29 cellular contexts compared by ENCODE assay signal in the genomic region with DNA sequence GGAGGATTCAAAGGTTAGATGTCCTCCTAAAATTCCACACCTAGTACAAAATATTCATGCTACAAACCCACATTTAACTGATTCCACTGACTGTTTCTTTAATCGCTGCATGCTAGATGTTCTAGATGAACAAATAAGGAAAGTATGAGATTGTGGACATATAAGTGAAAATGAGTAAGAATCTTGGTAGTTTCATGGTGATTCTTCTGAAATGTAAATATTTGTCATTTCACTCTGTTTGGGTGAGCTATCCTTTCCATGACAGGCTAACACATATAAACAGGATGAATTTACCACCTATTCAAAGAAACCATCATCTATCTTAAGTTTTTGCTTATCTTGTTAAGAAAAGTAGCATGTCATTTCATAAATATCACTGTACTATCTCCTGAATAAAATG. TPM values are rescaled to one million over a fixed set of nuclear protein-coding genes. Genes with fewer than 3 reads are reported as not detected.
DNase-seq lines count a peak whose midpoint lies in the region; TF ChIP-seq lines count a peak whose summit lies in the region.
"Had no signal": no experiment of that assay in that cellular context is flagged by ENCODE, and none has a peak within 500 bp of the region (broad histone marks: within the 10 kb centered on the region; RNA-seq: fewer than 3 reads in every experiment).

No MANE protein-coding gene starts in this region.

- CTCF ChIA-PET in MCF 10A (lab: Yijun Ruan, JAX) = no interaction called here

- no peak overlapping the region for H3K4me3 Mint-ChIP-seq in activated naive CD4-positive, alpha-beta T cell treated with anti-CD3 and anti-CD28 coated beads, Interleukin-2, amount 50 U/mL, for 24 hours
- H3K4me3 Mint-ChIP-seq in MCF 10A (ENCODE audit: unreplicated experiment) = no peak overlapping the region
- H3K4me3 Mint-ChIP-seq: activated naive CD8-positive, alpha-beta T cell; activated T-cell treated with anti-CD3 and anti-CD28 coated beads, Interleukin-2, amount 50 U/mL, for 4 hours; mesothelial cell of epicardium; naive thymus-derived CD8-positive, alpha-beta T cell had no signal

- DNase-seq in activated naive CD4-positive, alpha-beta T cell treated with Interleukin-2 at 50 U/mL for 16 hours = no peak
- DNase-seq in fibroblast of mammary gland (ENCODE audit: low read depth) (peak; percentile 7), RPMI8226 (no peak), AML-193 (lab: John Stamatoyannopoulos, UW) (no peak), SW 1271 (lab: John Stamatoyannopoulos, UW) (no peak), MCF 10A (ENCODE audit: unreplicated experiment) (no peak)
- DNase-seq: activated CD4-positive, alpha-beta T cell treated with anti-CD3 and anti-CD28 coated beads for 1 hour; activated CD8-positive, alpha-beta memory T cell treated with anti-CD3 and anti-CD28 coated beads for 24 hours; activated T-cell treated with anti-CD3 and anti-CD28 coated beads, Interleukin-2, amount 50 U/mL, for 4 hours; Calu3; effector memory CD4-positive, alpha-beta T cell; left ventricle myocardium inferior; MG63; naive thymus-derived CD8-positive, alpha-beta T cell; NCI-H146; NCI-H2171 treated with DMSO at 0.1 percent for 48 hours; NCI-H748 treated with DMSO at 0.1 percent for 48 hours; Right ventricle myocardium superior; stimulated activated CD4-positive, alpha-beta T cell treated with anti-CD3 and anti-CD28 coated beads, Interleukin-12 subunit alpha, Interleukin-12 subunit beta, amount 100 ng/mL, for 4 hours; stomach; transverse colon had no signal

- H3K4me3 ChIP-seq in fibroblast of mammary gland (ENCODE audit: control insufficient read depth, low read depth, low read length) = no peak overlapping the region
- H3K4me3 ChIP-seq: A549, left ventricle myocardium inferior, MG63, right atrium auricular region, stomach, transverse colon had no signal

- intact Hi-C loops in MCF 10A (cut with micrococcal nuclease) = no loop called here

- peaks cover 4% of the 10 kb centered on the region for H3K27me3 Mint-ChIP-seq in activated naive CD4-positive, alpha-beta T cell treated with anti-CD3 and anti-CD28 coated beads, Interleukin-2, amount 50 U/mL, for 24 hours
- H3K27me3 Mint-ChIP-seq in MCF 10A (ENCODE audit: insufficient read depth, unreplicated experiment) = no peaks in the 10 kb centered on the region
- H3K27me3 Mint-ChIP-seq: activated naive CD8-positive, alpha-beta T cell had no signal

- no peaks in the 10 kb centered on the region for H3K9me3 Mint-ChIP-seq in activated naive CD4-positive, alpha-beta T cell treated with anti-CD3 and anti-CD28 coated beads, Interleukin-2, amount 50 U/mL, for 24 hours
- H3K9me3 Mint-ChIP-seq in MCF 10A (ENCODE audit: unreplicated experiment) = peaks cover 4% of the 10 kb centered on the region

- H3K27ac ChIP-seq in VCaP = peak overlapping the region; percentile 88
- H3K27ac ChIP-seq: A549, C4-2B, left ventricle myocardium inferior, right atrium auricular region, stomach, transverse colon had no signal

- no TSS peak for BruUV-seq in MCF 10A (replicated peaks; lab: Mats Ljungman, UMichigan)

- no peaks in the 10 kb centered on the region for H3K4me1 Mint-ChIP-seq in activated naive CD4-positive, alpha-beta T cell treated with anti-CD3 and anti-CD28 coated beads, Interleukin-2, amount 50 U/mL, for 24 hours
- H3K4me1 Mint-ChIP-seq in MCF 10A (ENCODE audit: insufficient read depth, unreplicated experiment) = peaks cover 10% of the 10 kb centered on the region
- H3K4me1 Mint-ChIP-seq: mesothelial cell of epicardium; naive thymus-derived CD8-positive, alpha-beta T cell had no signal

- H3K27ac Mint-ChIP-seq in activated naive CD4-positive, alpha-beta T cell treated with anti-CD3 and anti-CD28 coated beads, Interleukin-2, amount 50 U/mL, for 24 hours = peak overlapping the region; percentile 48
- H3K27ac Mint-ChIP-seq in MCF 10A (ENCODE audit: low read depth, unreplicated experiment) = no peak overlapping the region
- H3K27ac Mint-ChIP-seq: activated naive CD8-positive, alpha-beta T cell; mesothelial cell of epicardium; naive thymus-derived CD8-positive, alpha-beta T cell had no signal

- TF ChIP-seq CTCF in VCaP (conservative IDR thresholded peaks at IDR 0.05) = no peak
- TF ChIP-seq CTCF in fibroblast of mammary gland (conservative IDR thresholded peaks at IDR 0.05; ENCODE audit: control insufficient read depth, insufficient read depth, low read depth, low read length) = no peak
- no peak for TF ChIP-seq CTCF in MCF 10A (IDR thresholded peaks at IDR 0.05; ENCODE audit: unreplicated experiment)

- no peaks in the 10 kb centered on the region for H3K36me3 Mint-ChIP-seq in activated naive CD4-positive, alpha-beta T cell treated with anti-CD3 and anti-CD28 coated beads, Interleukin-2, amount 50 U/mL, for 24 hours
- H3K36me3 Mint-ChIP-seq in MCF 10A (ENCODE audit: insufficient read depth, unreplicated experiment) = no peaks in the 10 kb centered on the region
- H3K36me3 Mint-ChIP-seq: mesothelial cell of epicardium had no signal

- POLR2A ChIA-PET in MCF 10A (lab: Yijun Ruan, JAX) = no interaction called here

RNA-seq across cellular contexts. Expression of a gene that starts 14.8 kb away (rescaled TPM):
- total RNA-seq in MCF 10A (2022) = not detected in 2 replicates
- total RNA-seq: activated T-cell treated with anti-CD3 and anti-CD28 coated beads, Interleukin-2, amount 50 U/mL, for 4 hours; Calu3; left ventricle myocardium inferior; mesothelial cell of epicardium; naive thymus-derived CD8-positive, alpha-beta T cell; osteocyte; right atrium auricular region; Right ventricle myocardium superior; stomach; transverse colon had no signal

RNA-seq across cellular contexts. Expression of a gene that starts 33.0 kb away (rescaled TPM):
- not detected in 2 replicates for total RNA-seq in MCF 10A (2022)
- total RNA-seq: activated T-cell treated with anti-CD3 and anti-CD28 coated beads, Interleukin-2, amount 50 U/mL, for 4 hours; Calu3; left ventricle myocardium inferior; mesothelial cell of epicardium; naive thymus-derived CD8-positive, alpha-beta T cell; osteocyte; right atrium auricular region; Right ventricle myocardium superior; stomach; transverse colon had no signal

RNA-seq across cellular contexts. Expression of a gene that starts 36.0 kb away (rescaled TPM):
- total RNA-seq in MCF 10A (2022) = not detected in 2 replicates
- total RNA-seq: activated T-cell treated with anti-CD3 and anti-CD28 coated beads, Interleukin-2, amount 50 U/mL, for 4 hours; Calu3; left ventricle myocardium inferior; mesothelial cell of epicardium; osteocyte; right atrium auricular region; Right ventricle myocardium superior; stomach; transverse colon had no signal

RNA-seq across cellular contexts. Expression of a gene that starts 50.2 kb away (rescaled TPM):
- not detected in 2 replicates for total RNA-seq in MCF 10A (2022)
- total RNA-seq: activated T-cell treated with anti-CD3 and anti-CD28 coated beads, Interleukin-2, amount 50 U/mL, for 4 hours; Calu3; left ventricle myocardium inferior; mesothelial cell of epicardium; osteocyte; right atrium auricular region; Right ventricle myocardium superior; transverse colon had no signal
